12 cellular contexts compared by ENCODE assay signal in the genomic region with DNA sequence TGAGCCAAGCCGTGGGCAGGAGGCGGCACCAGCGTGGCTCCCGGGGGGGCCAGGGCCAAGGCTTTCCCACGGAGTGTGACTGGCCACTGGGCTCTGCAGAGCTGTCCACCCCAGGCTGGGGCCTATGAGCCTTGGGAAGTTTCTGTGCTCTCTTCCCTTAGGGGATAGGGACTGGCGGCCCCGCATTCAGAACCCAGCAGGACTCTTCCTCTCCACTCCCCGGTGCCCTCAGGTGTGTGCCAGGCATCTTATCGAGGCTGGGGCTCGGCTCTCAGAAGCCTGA. TPM values are rescaled to one million over a fixed set of nuclear protein-coding genes. Genes with fewer than 3 reads are reported as not detected.
"Had no signal": no experiment of that assay in that cellular context is flagged by ENCODE, and none has a peak within 500 bp of the region (broad histone marks: within the 10 kb centered on the region; RNA-seq: fewer than 3 reads in every experiment).

No MANE protein-coding gene starts in this region.

- DNase-seq: activated CD4-positive, alpha-beta memory T cell treated with anti-CD3 and anti-CD28 coated beads, Interleukin-2, amount 10 ng/mL, durations not matched to agents 7 days and 5 days; activated CD4-positive, alpha-beta T cell treated with anti-CD3 and anti-CD28 coated beads for 1 hour; activated naive CD4-positive, alpha-beta T cell; activated naive CD8-positive, alpha-beta T cell treated with anti-CD3 and anti-CD28 coated beads, Interleukin-2, amount 50 U/mL, for 24 hours; effector memory CD4-positive, alpha-beta T cell; hippocampal formation; naive thymus-derived CD4-positive, alpha-beta T cell; stimulated activated CD4-positive, alpha-beta T cell treated with anti-CD3 and anti-CD28 coated beads, Interleukin-4, amount 100 ng/mL, for 1 hour; SW 1271 had no signal

- H3K4me3 ChIP-seq: cardiac muscle cell had no signal

- H3K27ac ChIP-seq: cardiac muscle cell, epithelial cell of prostate had no signal

- H3K27me3 ChIP-seq: cardiac muscle cell had no signal

- ATAC-seq: activated naive CD8-positive, alpha-beta T cell treated with anti-CD3 and anti-CD28 coated beads, Interleukin-2, amount 50 U/mL, for 24 hours; naive thymus-derived CD4-positive, alpha-beta T cell had no signal

- H3K36me3 ChIP-seq: cardiac muscle cell had no signal

RNA-seq across cellular contexts. Expression of a gene that starts 29.6 kb away (rescaled TPM):
- total RNA-seq: mononuclear cell had no signal
